ENCODE assay signal across 1 cellular context in the genomic region with DNA sequence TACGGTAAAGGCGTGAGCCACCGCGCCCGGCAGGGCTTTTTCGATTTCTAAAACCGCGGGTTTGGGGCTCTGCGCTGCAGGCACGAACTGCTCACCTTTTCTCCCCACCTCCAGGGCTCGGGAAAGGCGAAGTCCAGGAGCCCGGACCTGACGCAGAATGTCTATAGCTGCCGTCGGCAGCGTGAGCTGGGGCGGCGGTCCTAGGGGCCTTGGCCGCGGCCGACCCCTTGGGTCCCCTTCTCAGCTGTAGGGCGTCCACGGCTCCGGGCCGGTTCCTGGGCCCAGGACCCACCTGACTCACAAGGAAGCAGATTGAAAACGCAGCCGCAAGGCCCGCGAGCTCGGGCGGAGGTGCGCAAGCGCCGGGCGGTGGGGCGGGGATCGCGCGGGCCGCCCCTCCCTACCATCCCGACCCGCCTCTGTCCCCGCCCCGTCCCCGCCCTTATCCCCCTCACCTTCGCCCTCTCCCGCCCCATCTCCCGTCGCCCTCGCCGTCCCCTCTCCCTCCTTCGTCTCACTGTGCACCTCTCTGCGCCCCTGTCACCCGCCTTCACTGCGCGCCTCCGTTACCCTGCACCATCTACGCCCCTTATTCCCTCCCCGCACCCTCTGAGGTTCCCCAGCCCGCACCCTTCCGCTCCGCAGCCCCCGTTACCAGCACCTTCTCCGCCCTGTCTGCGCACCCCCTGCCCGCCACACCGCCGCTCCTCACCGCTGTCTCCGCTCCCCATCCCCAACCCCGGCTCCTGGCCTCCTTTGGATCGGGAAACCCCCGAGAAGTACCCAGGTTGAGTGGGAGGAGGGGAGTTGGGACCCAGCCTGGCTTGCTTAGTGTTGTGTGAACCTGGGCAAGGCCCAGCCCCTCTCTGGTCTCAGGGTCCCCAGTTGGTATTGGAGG.
TF ChIP-seq lines count a peak whose summit lies in the region.

A gene with protein sequence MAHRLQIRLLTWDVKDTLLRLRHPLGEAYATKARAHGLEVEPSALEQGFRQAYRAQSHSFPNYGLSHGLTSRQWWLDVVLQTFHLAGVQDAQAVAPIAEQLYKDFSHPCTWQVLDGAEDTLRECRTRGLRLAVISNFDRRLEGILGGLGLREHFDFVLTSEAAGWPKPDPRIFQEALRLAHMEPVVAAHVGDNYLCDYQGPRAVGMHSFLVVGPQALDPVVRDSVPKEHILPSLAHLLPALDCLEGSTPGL (minus strand): TSS at position 353 of the 898 bp plus-strand sequence. CDS start 2,632 bp downstream, outside the sequence.

TF ChIP-seq in H1, 55 proteins besides CTCF, POLR2A, EP300 and RAD21:
- no peak for TF ChIP-seq SIX5 (IDR thresholded peaks at IDR 0.05; ENCODE audit: low read depth, low read length)
- TF ChIP-seq ZNF274 (IDR thresholded peaks at IDR 0.05; ENCODE audit: borderline replicate concordance, extremely low read depth, low read length): no peak
- peak; percentile 80 for TF ChIP-seq RBBP5 (IDR thresholded peaks at IDR 0.05; ENCODE audit: borderline replicate concordance, low read depth, low read length)
- peak; percentile 47 for TF ChIP-seq CREB1 (IDR thresholded peaks at IDR 0.05)
- TF ChIP-seq NRF1 (IDR thresholded peaks at IDR 0.05; ENCODE audit: low read depth, low read length): peak; percentile 80
- TF ChIP-seq EGR1 (IDR thresholded peaks at IDR 0.05; ENCODE audit: borderline replicate concordance, low read depth, low read length): 0 out of 2 replicates have a peak, but pooled peaks have one; percentile 30
- no peak for TF ChIP-seq GABPA (IDR thresholded peaks at IDR 0.05; ENCODE audit: borderline replicate concordance, insufficient read depth, low read length)
- peak; percentile 37 for TF ChIP-seq TAF7 (optimal IDR thresholded peaks at IDR 0.05; ENCODE audit: borderline replicate concordance, low read depth, low read length)
- peak; percentile 58; the same call in 1 of the 2 replicates for TF ChIP-seq TBP (IDR thresholded peaks at IDR 0.05; ENCODE audit: low read depth, low read length)
- TF ChIP-seq SIN3A (conservative IDR thresholded peaks at IDR 0.05 in 1 of 2, IDR thresholded peaks at IDR 0.05 in 1 of 2; ENCODE audit: low read depth in 1 of 2, low read length in 2 of 2): peak in 1 of 2 experiments; percentile 69; a peak in 2 of 4 replicates
- TF ChIP-seq TAF1 (IDR thresholded peaks at IDR 0.05; ENCODE audit: low read depth, low read length): peak; percentile 61
- TF ChIP-seq SAP30 (IDR thresholded peaks at IDR 0.05; ENCODE audit: insufficient read depth, insufficient replicate concordance, low read length): no peak
- peak; percentile 94 for TF ChIP-seq KDM4A (IDR thresholded peaks at IDR 0.05; ENCODE audit: low read depth, low read length, severe bottlenecking)
- peak; percentile 70 for TF ChIP-seq PHF8 (conservative IDR thresholded peaks at IDR 0.05; ENCODE audit: low read depth, low read length)
- peak; percentile 54; the same call in 1 of the 2 replicates for TF ChIP-seq POLR2AphosphoS5 (IDR thresholded peaks at IDR 0.05; ENCODE audit: low read depth, low read length)
- TF ChIP-seq SP1 (IDR thresholded peaks at IDR 0.05; ENCODE audit: low read depth, low read length): peak; percentile 44; the same call in 1 of the 2 replicates
- TF ChIP-seq ASH2L (IDR thresholded peaks at IDR 0.05; ENCODE audit: low read length): peak; percentile 98
